8 cellular contexts compared by ENCODE assay signal in genomic region chr13:84137292-84137691, GRCh38.
A peak's percentile ranks its signal among the peaks of the same experiment; 100 is the strongest.
DNase-seq lines count a peak whose midpoint lies in the region; ATAC-seq and TF ChIP-seq lines count a peak whose summit lies in the region.

No MANE protein-coding gene starts in this region.

- no peaks in the 10 kb centered on the region for H3K79me2 ChIP-seq in neural progenitor cell (ENCODE audit: low read depth)
- H3K79me2 ChIP-seq in OCI-LY7 (ENCODE audit: insufficient read depth, low read depth, low read length): no peaks in the 10 kb centered on the region
- H3K79me2 ChIP-seq in Karpas-422 (ENCODE audit: low read length): no peaks in the 10 kb centered on the region

- H3K9me3 ChIP-seq in neural progenitor cell (ENCODE audit: low read depth): no peaks in the 10 kb centered on the region
- no peaks in the 10 kb centered on the region for H3K9me3 ChIP-seq in OCI-LY7 (ENCODE audit: low read length)
- H3K9me3 ChIP-seq in Karpas-422 (ENCODE audit: low read length): peaks cover 14% of the 10 kb centered on the region

- POLR2A ChIA-PET in activated CD4-positive, alpha-beta memory T cell treated with anti-CD3 and anti-CD28 coated beads, Interleukin-2, amount 10 ng/mL, durations not matched to agents 7 days and 5 days (lab: Charles Lee): interaction anchor here (1.0 to 1.2 kb wide), 3 partner anchors 10 to 51 kb away, joined by 3 to 5 read pairs (median 4); no protein-coding TSS in a partner anchor
- POLR2A ChIA-PET in OCI-LY7 (lab: Charles Lee): interaction anchor here (0.6 kb wide), 2 partner anchors 82 to 163 kb away, joined by 3 to 5 read pairs; no protein-coding TSS in a partner anchor

- H3K9ac ChIP-seq in neural progenitor cell (no peak overlapping the region), Karpas-422 (ENCODE audit: low read length) (no peak overlapping the region)

- peak overlapping the region; percentile 94 for H3K27ac Mint-ChIP-seq in activated CD4-positive, alpha-beta memory T cell treated with anti-CD3 and anti-CD28 coated beads, Interleukin-2, amount 10 ng/mL, durations not matched to agents 7 days and 5 days
- H3K27ac Mint-ChIP-seq in neural progenitor cell: no peak overlapping the region

- CTCF ChIA-PET in activated CD4-positive, alpha-beta memory T cell treated with anti-CD3 and anti-CD28 coated beads, Interleukin-2, amount 10 ng/mL, durations not matched to agents 7 days and 5 days (lab: Charles Lee): no interaction called here
- CTCF ChIA-PET in OCI-LY7 (lab: Charles Lee; ENCODE audit: unreplicated experiment): no interaction called here

- H3K36me3 ChIP-seq in neural progenitor cell (no peaks in the 10 kb centered on the region), OCI-LY7 (ENCODE audit: insufficient read depth, low read length) (no peaks in the 10 kb centered on the region), Karpas-422 (ENCODE audit: insufficient read depth, low read length) (no peaks in the 10 kb centered on the region)

- intact Hi-C loops in OCI-LY7 (cut with micrococcal nuclease; ENCODE audit: unreplicated experiment): no loop called here

- H3K9me2 ChIP-seq in OCI-LY7 (ENCODE audit: insufficient read depth, low read length) (no peaks in the 10 kb centered on the region), Karpas-422 (replicated peaks; ENCODE audit: insufficient read depth, low read length) (no peaks in the 10 kb centered on the region)

- DNase-seq in AG09309 (ENCODE audit: low read depth) (peak; percentile 21), neural progenitor cell (ENCODE audit: low spot score) (no peak), OCI-LY7 (ENCODE audit: low spot score) (no peak), COR-L47 (lab: John Stamatoyannopoulos, UW) (no peak), Karpas-422 (no peak)
- DNase-seq in activated CD4-positive, alpha-beta memory T cell treated with anti-CD3 and anti-CD28 coated beads, Interleukin-2, amount 10 ng/mL, durations not matched to agents 7 days and 5 days: peak; percentile 81

- H3F3A ChIP-seq in neural progenitor cell (ENCODE audit: low read depth): no peaks in the 10 kb centered on the region

- H3K27ac ChIP-seq in neural progenitor cell (no peak overlapping the region), OCI-LY7 (ENCODE audit: low read depth, low read length, poor library complexity, severe bottlenecking) (no peak overlapping the region), Karpas-422 (ENCODE audit: low read length) (no peak overlapping the region)

- H4K20me1 ChIP-seq in neural progenitor cell (ENCODE audit: low read depth) (no peaks in the 10 kb centered on the region), OCI-LY7 (ENCODE audit: insufficient read depth, low read length) (no peaks in the 10 kb centered on the region), Karpas-422 (ENCODE audit: insufficient read depth, low read depth, low read length) (no peaks in the 10 kb centered on the region)

- TF ChIP-seq CTCF in AG09309 (IDR thresholded peaks at IDR 0.05; ENCODE audit: control insufficient read depth, insufficient read depth, low read depth, low read length, missing control alignments) (no peak), neural progenitor cell (IDR thresholded peaks at IDR 0.05) (no peak), OCI-LY7 (conservative IDR thresholded peaks at IDR 0.05; ENCODE audit: low read length) (no peak)

- no TSS peak for BruUV-seq in OCI-LY7 (replicated peaks; lab: Mats Ljungman, UMichigan)

- H3K4me1 Mint-ChIP-seq in activated CD4-positive, alpha-beta memory T cell treated with anti-CD3 and anti-CD28 coated beads, Interleukin-2, amount 10 ng/mL, durations not matched to agents 7 days and 5 days: peaks cover 18% of the 10 kb centered on the region
- H3K4me1 Mint-ChIP-seq in neural progenitor cell: peaks cover 16% of the 10 kb centered on the region

- H3K9me3 Mint-ChIP-seq in activated CD4-positive, alpha-beta memory T cell treated with anti-CD3 and anti-CD28 coated beads, Interleukin-2, amount 10 ng/mL, durations not matched to agents 7 days and 5 days: no peaks in the 10 kb centered on the region
- H3K9me3 Mint-ChIP-seq in neural progenitor cell: no peaks in the 10 kb centered on the region

- H3K36me3 Mint-ChIP-seq in activated CD4-positive, alpha-beta memory T cell treated with anti-CD3 and anti-CD28 coated beads, Interleukin-2, amount 10 ng/mL, durations not matched to agents 7 days and 5 days (ENCODE audit: low read depth): no peaks in the 10 kb centered on the region
- no peaks in the 10 kb centered on the region for H3K36me3 Mint-ChIP-seq in neural progenitor cell

- H3K27me3 Mint-ChIP-seq in activated CD4-positive, alpha-beta memory T cell treated with anti-CD3 and anti-CD28 coated beads, Interleukin-2, amount 10 ng/mL, durations not matched to agents 7 days and 5 days: no peaks in the 10 kb centered on the region
- H3K27me3 Mint-ChIP-seq in neural progenitor cell (ENCODE audit: insufficient read depth, low read depth): peaks cover 2% of the 10 kb centered on the region

- H3K27me3 ChIP-seq in neural progenitor cell (no peaks in the 10 kb centered on the region), Karpas-422 (ENCODE audit: low read length) (no peaks in the 10 kb centered on the region)

- peaks cover 9% of the 10 kb centered on the region for H3K4me1 ChIP-seq in neural progenitor cell
- H3K4me1 ChIP-seq in OCI-LY7 (ENCODE audit: insufficient read depth, low read length, poor library complexity, severe bottlenecking): no peaks in the 10 kb centered on the region
- no peaks in the 10 kb centered on the region for H3K4me1 ChIP-seq in Karpas-422 (ENCODE audit: low read length)

- peak overlapping the region; percentile 43 for H3K4me3 Mint-ChIP-seq in activated CD4-positive, alpha-beta memory T cell treated with anti-CD3 and anti-CD28 coated beads, Interleukin-2, amount 10 ng/mL, durations not matched to agents 7 days and 5 days
- no peak overlapping the region for H3K4me3 Mint-ChIP-seq in neural progenitor cell

- H2AFZ ChIP-seq in neural progenitor cell (replicated peaks) (peak overlapping the region; percentile 17), OCI-LY7 (ENCODE audit: low read length) (no peak overlapping the region), Karpas-422 (ENCODE audit: low read length) (no peak overlapping the region)

- H3K4me3 ChIP-seq in AG09309 (ENCODE audit: control insufficient read depth, low read depth, low read length) (no peak overlapping the region; the same call in 1 of the 2 replicates), neural progenitor cell (no peak overlapping the region), OCI-LY7 (ENCODE audit: low read depth, low read length, poor library complexity, severe bottlenecking) (no peak overlapping the region), Karpas-422 (ENCODE audit: low read length) (no peak overlapping the region)

- H3K4me2 ChIP-seq in neural progenitor cell (no peak overlapping the region), OCI-LY7 (ENCODE audit: low read length) (no peak overlapping the region), Karpas-422 (ENCODE audit: low read depth, low read length, poor library complexity, severe bottlenecking) (no peak overlapping the region)

- ATAC-seq in GM19468 (IDR thresholded peaks at IDR 0.05; ENCODE audit: extremely low read depth, unreplicated experiment): peak; percentile 95
- peak; percentile 99 for ATAC-seq in HG03565 (IDR thresholded peaks at IDR 0.05; ENCODE audit: unreplicated experiment)

Comparison
In these comparisons a context has a peak if more than half of its experiments do, and no peak if none do; other contexts are left out.
1. DNase-seq: peak in AG09309 (single experiment) and activated CD4-positive, alpha-beta memory T cell treated with anti-CD3 and anti-CD28 coated beads, Interleukin-2, amount 10 ng/mL, durations not matched to agents 7 days and 5 days (single experiment); none in neural progenitor cell (single experiment), OCI-LY7 (single experiment), COR-L47 (single experiment) and Karpas-422 (single experiment).